In genomic region chr17:81019563-81020442, GRCh38 we compare ENCODE assay signal across 1 cellular context.
TF ChIP-seq lines count a peak whose summit lies in the region.

No MANE protein-coding gene starts in this region.

TF ChIP-seq in K562, 482 proteins besides CTCF, POLR2A, EP300 and RAD21 (continued from another document):
- TF ChIP-seq, protein P1, sequence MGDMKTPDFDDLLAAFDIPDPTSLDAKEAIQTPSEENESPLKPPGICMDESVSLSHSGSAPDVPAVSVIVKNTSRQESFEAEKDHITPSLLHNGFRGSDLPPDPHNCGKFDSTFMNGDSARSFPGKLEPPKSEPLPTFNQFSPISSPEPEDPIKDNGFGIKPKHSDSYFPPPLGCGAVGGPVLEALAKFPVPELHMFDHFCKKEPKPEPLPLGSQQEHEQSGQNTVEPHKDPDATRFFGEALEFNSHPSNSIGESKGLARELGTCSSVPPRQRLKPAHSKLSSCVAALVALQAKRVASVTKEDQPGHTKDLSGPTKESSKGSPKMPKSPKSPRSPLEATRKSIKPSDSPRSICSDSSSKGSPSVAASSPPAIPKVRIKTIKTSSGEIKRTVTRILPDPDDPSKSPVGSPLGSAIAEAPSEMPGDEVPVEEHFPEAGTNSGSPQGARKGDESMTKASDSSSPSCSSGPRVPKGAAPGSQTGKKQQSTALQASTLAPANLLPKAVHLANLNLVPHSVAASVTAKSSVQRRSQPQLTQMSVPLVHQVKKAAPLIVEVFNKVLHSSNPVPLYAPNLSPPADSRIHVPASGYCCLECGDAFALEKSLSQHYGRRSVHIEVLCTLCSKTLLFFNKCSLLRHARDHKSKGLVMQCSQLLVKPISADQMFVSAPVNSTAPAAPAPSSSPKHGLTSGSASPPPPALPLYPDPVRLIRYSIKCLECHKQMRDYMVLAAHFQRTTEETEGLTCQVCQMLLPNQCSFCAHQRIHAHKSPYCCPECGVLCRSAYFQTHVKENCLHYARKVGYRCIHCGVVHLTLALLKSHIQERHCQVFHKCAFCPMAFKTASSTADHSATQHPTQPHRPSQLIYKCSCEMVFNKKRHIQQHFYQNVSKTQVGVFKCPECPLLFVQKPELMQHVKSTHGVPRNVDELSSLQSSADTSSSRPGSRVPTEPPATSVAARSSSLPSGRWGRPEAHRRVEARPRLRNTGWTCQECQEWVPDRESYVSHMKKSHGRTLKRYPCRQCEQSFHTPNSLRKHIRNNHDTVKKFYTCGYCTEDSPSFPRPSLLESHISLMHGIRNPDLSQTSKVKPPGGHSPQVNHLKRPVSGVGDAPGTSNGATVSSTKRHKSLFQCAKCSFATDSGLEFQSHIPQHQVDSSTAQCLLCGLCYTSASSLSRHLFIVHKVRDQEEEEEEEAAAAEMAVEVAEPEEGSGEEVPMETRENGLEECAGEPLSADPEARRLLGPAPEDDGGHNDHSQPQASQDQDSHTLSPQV (IDR thresholded peaks at IDR 0.05) = 0 out of 2 replicates have a peak, but pooled peaks have one; percentile 31
- no peak for TF ChIP-seq ZFPM2 (CRISPR knock-in tag; IDR thresholded peaks at IDR 0.05)
- TF ChIP-seq, protein P2, sequence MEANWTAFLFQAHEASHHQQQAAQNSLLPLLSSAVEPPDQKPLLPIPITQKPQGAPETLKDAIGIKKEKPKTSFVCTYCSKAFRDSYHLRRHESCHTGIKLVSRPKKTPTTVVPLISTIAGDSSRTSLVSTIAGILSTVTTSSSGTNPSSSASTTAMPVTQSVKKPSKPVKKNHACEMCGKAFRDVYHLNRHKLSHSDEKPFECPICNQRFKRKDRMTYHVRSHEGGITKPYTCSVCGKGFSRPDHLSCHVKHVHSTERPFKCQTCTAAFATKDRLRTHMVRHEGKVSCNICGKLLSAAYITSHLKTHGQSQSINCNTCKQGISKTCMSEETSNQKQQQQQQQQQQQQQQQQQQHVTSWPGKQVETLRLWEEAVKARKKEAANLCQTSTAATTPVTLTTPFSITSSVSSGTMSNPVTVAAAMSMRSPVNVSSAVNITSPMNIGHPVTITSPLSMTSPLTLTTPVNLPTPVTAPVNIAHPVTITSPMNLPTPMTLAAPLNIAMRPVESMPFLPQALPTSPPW (CRISPR knock-in tag; IDR thresholded peaks at IDR 0.05) = 0 out of 2 replicates have a peak, but pooled peaks have one; percentile 3
TF ChIP-seq in K562: peak in this region for 14.
